ENCODE assay signal across 1 cellular context in the genomic region with DNA sequence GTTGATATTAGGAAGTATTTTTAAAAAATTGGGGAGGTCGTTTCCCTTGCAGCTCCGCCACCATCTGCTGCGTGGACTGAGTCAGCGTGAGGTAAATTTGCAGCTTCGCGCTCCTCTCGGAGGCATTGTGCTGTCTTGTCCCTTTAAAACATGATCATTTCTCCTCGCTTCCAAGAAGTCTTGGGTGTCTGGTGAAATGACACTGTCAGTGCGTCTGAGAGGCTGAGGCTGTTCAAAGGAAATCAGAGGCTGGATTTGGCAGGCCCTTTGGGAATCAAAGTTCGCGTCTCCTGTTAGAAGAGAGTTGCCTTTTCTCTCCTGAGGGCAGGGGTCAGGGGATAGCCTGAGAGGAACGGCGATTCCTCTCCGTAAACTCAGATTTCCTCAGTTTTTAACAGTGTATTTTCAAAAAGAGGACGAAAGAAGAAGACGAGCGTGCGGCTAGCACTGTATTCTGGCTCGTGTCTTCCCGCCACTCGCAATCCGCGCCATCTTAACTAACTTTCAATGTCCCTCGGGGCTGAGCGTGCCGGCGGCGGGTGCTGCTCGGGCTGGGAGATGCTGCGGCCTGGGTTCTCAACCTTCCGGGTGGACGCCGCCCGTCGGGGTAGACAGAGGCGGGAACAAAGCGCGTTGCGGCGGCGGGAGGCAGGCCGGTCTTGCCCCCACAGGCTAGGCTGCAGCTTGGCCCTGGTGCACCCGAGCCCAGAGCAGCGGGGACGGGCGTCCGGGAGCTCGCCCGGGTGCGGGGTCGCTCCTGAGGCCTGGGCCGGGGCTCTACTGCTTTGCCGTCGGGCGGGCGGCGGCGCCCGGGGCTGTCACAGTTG.
TF ChIP-seq lines count a peak whose summit lies in the region.

No MANE protein-coding gene starts in this region.

TF ChIP-seq in WTC11, 78 proteins besides CTCF, POLR2A, EP300 and RAD21 (continued from another document):
- TF ChIP-seq, protein P1, sequence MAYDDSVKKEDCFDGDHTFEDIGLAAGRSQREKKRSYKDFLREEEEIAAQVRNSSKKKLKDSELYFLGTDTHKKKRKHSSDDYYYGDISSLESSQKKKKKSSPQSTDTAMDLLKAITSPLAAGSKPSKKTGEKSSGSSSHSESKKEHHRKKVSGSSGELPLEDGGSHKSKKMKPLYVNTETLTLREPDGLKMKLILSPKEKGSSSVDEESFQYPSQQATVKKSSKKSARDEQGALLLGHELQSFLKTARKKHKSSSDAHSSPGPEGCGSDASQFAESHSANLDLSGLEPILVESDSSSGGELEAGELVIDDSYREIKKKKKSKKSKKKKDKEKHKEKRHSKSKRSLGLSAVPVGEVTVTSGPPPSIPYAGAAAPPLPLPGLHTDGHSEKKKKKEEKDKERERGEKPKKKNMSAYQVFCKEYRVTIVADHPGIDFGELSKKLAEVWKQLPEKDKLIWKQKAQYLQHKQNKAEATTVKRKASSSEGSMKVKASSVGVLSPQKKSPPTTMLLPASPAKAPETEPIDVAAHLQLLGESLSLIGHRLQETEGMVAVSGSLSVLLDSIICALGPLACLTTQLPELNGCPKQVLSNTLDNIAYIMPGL (CRISPR knock-in tag; IDR thresholded peaks at IDR 0.05), result 0 out of 2 replicates have a peak, but pooled peaks have one; percentile 51
- TF ChIP-seq ETV6 (CRISPR knock-in tag; IDR thresholded peaks at IDR 0.05) (no peak), ZNF423 (CRISPR knock-in tag; IDR thresholded peaks at IDR 0.05) (peak; percentile 46; the same call in 1 of the 2 replicates), ELF4 (CRISPR knock-in tag; IDR thresholded peaks at IDR 0.05; ENCODE audit: low read depth) (no peak)
